Comparison of ENCODE assay signal across 8 cellular contexts in genomic region chr6:131954775-131955107, GRCh38. TPM values are rescaled to one million over a fixed set of nuclear protein-coding genes. Genes with fewer than 3 reads are reported as not detected.
DNase-seq lines count a peak whose midpoint lies in the region; ATAC-seq lines count a peak whose summit lies in the region.

No MANE protein-coding gene starts in this region.

- DNase-seq in H4 (ENCODE audit: low spot score) (peak; percentile 92), SW 1271 (lab: John Stamatoyannopoulos, UW) (peak; percentile 19 to 76), glomerular endothelial cell (ENCODE audit: extremely low read depth, low read depth, low spot score) (peak; percentile 100), renal cortical epithelial cell (ENCODE audit: low read depth) (peak; percentile 90)
- no peak for DNase-seq in effector CD8-positive, alpha-beta T cell (lab: John Stamatoyannopoulos, UW)

- ATAC-seq in HG02840 (IDR thresholded peaks at IDR 0.05; ENCODE audit: low FRiP score, unreplicated experiment) (no peak), HG02588 (IDR thresholded peaks at IDR 0.05; ENCODE audit: unreplicated experiment) (no peak), GM19395 (IDR thresholded peaks at IDR 0.05; ENCODE audit: unreplicated experiment) (no peak)

RNA-seq across cellular contexts. Expression of gene CCN2, which starts 3.6 kb away (rescaled TPM):
- total RNA-seq in H4 (2014; rRNA removed; shearing (Covaris generic)), result 12.4 and 16.4 TPM in 2 replicates
- 551 and 1,253 TPM in 2 replicates for total RNA-seq in glomerular endothelial cell
- total RNA-seq in renal cortical epithelial cell, result 36.1 and 166 TPM in 2 replicates
